In the genomic region with DNA sequence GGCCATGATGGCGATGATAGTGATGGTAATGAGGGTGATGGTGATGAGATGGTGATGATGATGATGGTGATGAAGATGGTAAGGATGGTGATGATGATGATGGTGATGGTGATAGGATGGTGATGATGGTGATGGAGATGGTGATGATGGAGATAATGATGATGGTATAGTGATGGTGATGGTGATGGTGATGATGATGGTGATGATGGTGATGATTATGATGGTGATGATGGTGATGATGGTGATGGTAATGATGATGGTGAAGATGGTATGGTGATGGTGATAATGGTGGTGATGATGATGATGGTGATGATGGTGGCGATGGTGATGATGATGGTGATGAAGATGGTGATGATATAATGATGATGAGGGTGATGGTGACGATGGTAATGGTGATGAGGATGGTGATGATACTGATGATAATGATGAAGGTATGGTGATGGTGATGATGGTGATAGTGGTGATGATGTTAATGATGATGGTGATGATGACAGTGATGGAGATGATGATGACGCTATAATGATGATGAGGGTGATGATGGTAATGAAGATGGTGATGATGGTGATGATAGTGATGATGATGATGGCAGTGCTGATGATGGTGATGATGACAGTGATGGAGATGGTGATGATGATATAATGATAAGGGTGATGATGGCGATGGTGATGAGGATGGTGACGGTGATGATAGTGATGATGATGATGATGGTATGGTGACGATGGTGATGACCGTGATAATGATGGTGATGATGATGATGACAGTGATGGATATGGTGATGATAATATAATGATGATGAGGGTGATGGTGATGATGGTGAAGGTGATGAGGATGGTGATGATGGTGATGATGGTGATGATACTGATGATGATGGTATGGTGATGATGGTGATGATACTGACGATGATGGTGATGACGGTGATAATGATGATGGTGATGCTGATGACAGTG, we compare ENCODE assay signal across 16 cellular contexts. TPM values are rescaled to one million over a fixed set of nuclear protein-coding genes. Genes with fewer than 3 reads are reported as not detected.
DNase-seq lines count a peak whose midpoint lies in the region; ATAC-seq, FAIRE-seq and TF ChIP-seq lines count a peak whose summit lies in the region.
"Had no signal": no experiment of that assay in that cellular context is flagged by ENCODE, and none has a peak within 500 bp of the region (broad histone marks: within the 10 kb centered on the region; RNA-seq: fewer than 3 reads in every experiment).

No MANE protein-coding gene starts in this region.

- TF ChIP-seq RAD21 in HepG2 (CRISPR knock-in tag; IDR thresholded peaks at IDR 0.05), result no peak
- no peak for TF ChIP-seq RAD21 in GM12878 (IDR thresholded peaks at IDR 0.05; ENCODE audit: insufficient read depth, low read depth, low read length)

- H3K27ac ChIP-seq in HepG2 (ENCODE audit: extremely low read length, insufficient read depth, low read length) (no peak overlapping the region), right lobe of liver (no peak overlapping the region), GM12878 (ENCODE audit: control insufficient read depth, insufficient read depth) (no peak overlapping the region), mesenchymal stem cell (ENCODE audit: low read length, poor library complexity, severe bottlenecking) (no peak overlapping the region), heart right ventricle (no peak overlapping the region)
- H3K27ac ChIP-seq: 22Rv1 had no signal

- TF ChIP-seq POLR2A in HepG2 (IDR thresholded peaks at IDR 0.05; ENCODE audit: insufficient read depth in 1 of 2, low read depth in 2 of 2, low read length in 2 of 2) (no peak), right lobe of liver (IDR thresholded peaks at IDR 0.05) (no peak), GM12878 (IDR thresholded peaks at IDR 0.05; ENCODE audit: low read depth, low read length) (no peak)

- H2BK5ac ChIP-seq in mesenchymal stem cell (ENCODE audit: low read depth, low read length, poor library complexity, severe bottlenecking), result no peak overlapping the region

- no peak overlapping the region for H3K4ac ChIP-seq in mesenchymal stem cell (ENCODE audit: low read depth in 1 of 2, low read length in 2 of 2)

- SMC1A ChIA-PET in GM12878 (lab: Charles Lee; ENCODE audit: uncharacterized antibody, unreplicated experiment), result no interaction called here

- CTCF ChIA-PET in HepG2 (lab: Yijun Ruan, JAX; ENCODE audit: low intra/inter-chr PET ratio, low total read pairs) (no interaction called here), GM12878 (lab: Yijun Ruan, JAX) (no interaction called here)

- H3K4me3 ChIP-seq in HepG2 (replicated peaks in 1 of 3; ENCODE audit: insufficient read depth in 1 of 3, low read depth in 2 of 3, low read length in 3 of 3) (no peak overlapping the region), right lobe of liver (no peak overlapping the region), GM12878 (no peak overlapping the region), mesenchymal stem cell (ENCODE audit: insufficient read depth in 1 of 2, low read depth in 1 of 2, low read length in 2 of 2) (no peak overlapping the region), heart right ventricle (no peak overlapping the region)

- TF ChIP-seq EP300 in HepG2 (IDR thresholded peaks at IDR 0.05; ENCODE audit: low read depth in 2 of 2, low read length in 2 of 2) (no peak), HepG2 (CRISPR knock-in tag; IDR thresholded peaks at IDR 0.05; ENCODE audit: borderline replicate concordance) (no peak), GM12878 (IDR thresholded peaks at IDR 0.05; ENCODE audit: borderline replicate concordance in 1 of 2, control insufficient read depth in 1 of 2, low read depth in 2 of 2, low read length in 2 of 2) (no peak)

- BruUV-seq in HepG2 (replicated peaks; lab: Mats Ljungman, UMichigan) (no TSS peak), GM12878 (replicated peaks; lab: Mats Ljungman, UMichigan) (no TSS peak)

- no peaks in the 10 kb centered on the region for H3K9me3 ChIP-seq in HepG2 (ENCODE audit: low read length)
- no peaks in the 10 kb centered on the region for H3K9me3 ChIP-seq in right lobe of liver
- H3K9me3 ChIP-seq in GM12878 (replicated peaks; ENCODE audit: control insufficient read depth, insufficient read depth, low read length), result no peaks in the 10 kb centered on the region
- H3K9me3 ChIP-seq in mesenchymal stem cell (ENCODE audit: control insufficient read depth, low read length), result peaks cover 4% of the 10 kb centered on the region
- H3K9me3 ChIP-seq in heart right ventricle, result peaks cover 0 to 4% (median 0%) of the 10 kb centered on the region in 11 donors
- H3K9me3 ChIP-seq: Caco-2 had no signal

- FAIRE-seq in HepG2 (lab: Jason Lieb, UNC) (no peak), GM12878 (lab: Jason Lieb, UNC) (no peak)

- H4K8ac ChIP-seq in mesenchymal stem cell (ENCODE audit: low read length), result no peak overlapping the region

- no peak overlapping the region for H2BK12ac ChIP-seq in mesenchymal stem cell (ENCODE audit: low read length in 2 of 2)

- DNase-seq in HepG2 (ENCODE audit: low spot score) (no peak), right lobe of liver (no peak), GM12878 (ENCODE audit: low read depth, low spot score) (no peak), mesenchymal stem cell (no peak), left ventricle myocardium superior (no peak), heart right ventricle (no peak)
- no peak for DNase-seq in stimulated activated CD4-positive, alpha-beta T cell treated with anti-CD3 and anti-CD28 coated beads, Interleukin-2, amount 100 ng/mL, for 48 hours
- DNase-seq: Caco-2; CD8-positive, alpha-beta memory T cell; DND-41; GDM1 had no signal

- H3K79me1 ChIP-seq in mesenchymal stem cell (replicated peaks; ENCODE audit: low read length, poor library complexity, severe bottlenecking), result no peaks in the 10 kb centered on the region

- H3K4me2 ChIP-seq in HepG2 (ENCODE audit: low read depth, low read length), result no peak overlapping the region
- no peak overlapping the region for H3K4me2 ChIP-seq in GM12878 (ENCODE audit: control insufficient read depth, insufficient read depth)
- no peak overlapping the region for H3K4me2 ChIP-seq in mesenchymal stem cell (ENCODE audit: low read length, poor library complexity, severe bottlenecking)

- in situ Hi-C loops in HepG2 (cut with HindIII; ENCODE audit: extremely low pct_ligation_motif_present, low pct_unique_long_range_greater_than_20kb) (loop anchor here (10.0 kb wide), 1 partner anchor 238 kb away; a partner anchor contains a TSS), GM12878 (cut with MboI) (no loop called here)

- intact Hi-C loops in HepG2 (cut with micrococcal nuclease; ENCODE audit: unreplicated experiment), result no loop called here
- intact Hi-C loops in right lobe of liver (cut with DNase I), result loop anchor here in 1 of 2 donors (10.0 kb wide), 1 partner anchor 238 kb away; a partner anchor contains a TSS
- intact Hi-C loops in GM12878 (cut with micrococcal nuclease; ENCODE audit: unreplicated experiment), result no loop called here
- intact Hi-C loops in left ventricle myocardium superior (cut with micrococcal nuclease), result no loop called here
- intact Hi-C loops in heart right ventricle (cut with DNase I), result loop anchor here in 2 of 10 donors (5.0 to 10.0 kb wide), 2 partner anchors 230 to 568 kb away; a partner anchor contains a TSS

- H3K9ac ChIP-seq in HepG2 (ENCODE audit: insufficient read depth, low read depth, low read length) (no peak overlapping the region), GM12878 (ENCODE audit: control insufficient read depth, insufficient read depth, low read length) (no peak overlapping the region), mesenchymal stem cell (ENCODE audit: low read length) (no peak overlapping the region)

- no peaks in the 10 kb centered on the region for H3K36me3 ChIP-seq in HepG2 (replicated peaks in 1 of 2; ENCODE audit: control insufficient read depth in 1 of 2, insufficient read depth in 2 of 2, low read length in 2 of 2)
- H3K36me3 ChIP-seq in right lobe of liver, result no peaks in the 10 kb centered on the region
- no peaks in the 10 kb centered on the region for H3K36me3 ChIP-seq in GM12878 (ENCODE audit: control insufficient read depth in 2 of 2, insufficient read depth in 2 of 2, low read length in 1 of 2)
- no peaks in the 10 kb centered on the region for H3K36me3 ChIP-seq in mesenchymal stem cell (ENCODE audit: control insufficient read depth in 1 of 2, insufficient read depth in 2 of 2, low read depth in 1 of 2, low read length in 2 of 2)
- no peaks in the 10 kb centered on the region for H3K36me3 ChIP-seq in heart right ventricle

- RAD21 ChIA-PET in GM12878 (lab: Charles Lee; ENCODE audit: unreplicated experiment), result no interaction called here

- H2BK120ac ChIP-seq in mesenchymal stem cell (ENCODE audit: low read depth, low read length), result no peak overlapping the region

- peaks cover 12% of the 10 kb centered on the region for H3K4me1 ChIP-seq in HepG2 (ENCODE audit: insufficient read depth, low read length)
- H3K4me1 ChIP-seq in right lobe of liver, result no peaks in the 10 kb centered on the region
- peaks cover 11% of the 10 kb centered on the region for H3K4me1 ChIP-seq in GM12878 (ENCODE audit: control insufficient read depth, insufficient read depth, low read length)
- H3K4me1 ChIP-seq in mesenchymal stem cell (ENCODE audit: control insufficient read depth, insufficient read depth, low read depth, low read length), result no peaks in the 10 kb centered on the region
- peaks cover 0 to 9% (median 0%) of the 10 kb centered on the region in 9 donors for H3K4me1 ChIP-seq in heart right ventricle

- no peak overlapping the region for H3K18ac ChIP-seq in mesenchymal stem cell (ENCODE audit: low read depth in 1 of 2, low read length in 2 of 2)

- ATAC-seq in HepG2 (no peak), right lobe of liver (no peak), GM12878 (no peak), left ventricle myocardium superior (no peak), heart right ventricle (no peak)
- ATAC-seq: HCT116 had no signal

- H3K79me2 ChIP-seq in HepG2 (ENCODE audit: insufficient read depth, low read length) (no peaks in the 10 kb centered on the region), GM12878 (ENCODE audit: control insufficient read depth, insufficient read depth, low read length) (no peaks in the 10 kb centered on the region)

- no peak overlapping the region for H2BK15ac ChIP-seq in mesenchymal stem cell (ENCODE audit: low read depth, poor library complexity, severe bottlenecking)

- H2AFZ ChIP-seq in HepG2 (ENCODE audit: low read length), result no peak overlapping the region
- no peak overlapping the region for H2AFZ ChIP-seq in GM12878 (ENCODE audit: control insufficient read depth, low read depth, low read length)
- H2AFZ ChIP-seq in mesenchymal stem cell (ENCODE audit: low read depth, low read length), result no peak overlapping the region

- 44% methylated on average over 10 of the region's 10 CpGs for WGBS in HepG2 (ENCODE audit: low lambda C conversion rate)
- WGBS in right lobe of liver (ENCODE audit: insufficient coverage, low coverage, low lambda C conversion rate, missing lambda C conversion rate), result 74% methylated on average over 10 of the region's 10 CpGs
- 72% methylated on average over 10 of the region's 10 CpGs for WGBS in GM12878 (ENCODE audit: insufficient coverage, insufficient replicate concordance, low lambda C conversion rate, missing lambda C conversion rate)
- 80% methylated on average over 10 of the region's 10 CpGs for WGBS in mesenchymal stem cell
- 85 to 89% methylated on average over 10 of the region's 10 CpGs for WGBS in heart right ventricle, 2 donors

- H3K23ac ChIP-seq in mesenchymal stem cell (ENCODE audit: low read length in 2 of 2), result no peak overlapping the region

- POLR2A ChIA-PET in HepG2 (lab: Yijun Ruan, JAX) (no interaction called here), GM12878 (lab: Charles Lee) (no interaction called here)

- H4K20me1 ChIP-seq in HepG2 (ENCODE audit: insufficient read depth, low read length) (no peaks in the 10 kb centered on the region), GM12878 (ENCODE audit: control insufficient read depth, insufficient read depth) (no peaks in the 10 kb centered on the region)

- TF ChIP-seq CTCF in HepG2 (CRISPR knock-in tag; IDR thresholded peaks at IDR 0.05) (no peak), right lobe of liver (IDR thresholded peaks at IDR 0.05) (no peak), GM12878 (IDR thresholded peaks at IDR 0.05 in 2 of 3, conservative IDR thresholded peaks at IDR 0.05 in 1 of 3; ENCODE audit: control insufficient read depth in 2 of 3, extremely low read depth in 1 of 3, insufficient read depth in 1 of 3, low read depth in 3 of 3, low read length in 3 of 3) (no peak), heart right ventricle (IDR thresholded peaks at IDR 0.05) (no peak)

- no peak overlapping the region for H2AK5ac ChIP-seq in mesenchymal stem cell (ENCODE audit: low read length, severe bottlenecking)

- no peak overlapping the region for H3K14ac ChIP-seq in mesenchymal stem cell (ENCODE audit: low read length in 2 of 2)

- H3K27me3 ChIP-seq in HepG2 (ENCODE audit: control insufficient read depth in 1 of 2, insufficient read depth in 2 of 2, low read length in 2 of 2), result no peaks in the 10 kb centered on the region
- H3K27me3 ChIP-seq in right lobe of liver, result no peaks in the 10 kb centered on the region
- no peaks in the 10 kb centered on the region for H3K27me3 ChIP-seq in GM12878 (replicated peaks in 1 of 2; ENCODE audit: control insufficient read depth in 2 of 2, insufficient read depth in 2 of 2, low read length in 1 of 2)
- H3K27me3 ChIP-seq in mesenchymal stem cell (ENCODE audit: control insufficient read depth in 1 of 2, insufficient read depth in 1 of 2, low read length in 2 of 2), result peaks cover 4 to 8% of the 10 kb centered on the region in 2 experiments
- H3K27me3 ChIP-seq in heart right ventricle, result no peaks in the 10 kb centered on the region

- H4K91ac ChIP-seq in mesenchymal stem cell (ENCODE audit: low read length), result peak overlapping the region; percentile 18

RNA-seq across cellular contexts. Expression of a gene that starts 37.5 kb away (rescaled TPM):
- total RNA-seq in HepG2 (2016; rRNA removed; fragmentation: Illumina TruSeq; extraction: Trizol) (7.8 and 10.0 TPM in 2 replicates), right lobe of liver (1 to 10 TPM; 3.2 to 3.9 (median 3.5) TPM), GM12878 (2014; rRNA removed) (11.0 and 12.4 TPM in 2 replicates), GM12878 (2014; rRNA removed; fragmentation: Illumina TruSeq; extraction: Trizol) (10.9 and 11.4 TPM in 2 replicates), GM12878 (2021) (10.7 and 12.1 TPM in 2 replicates), left ventricle myocardium superior (3.2 TPM), heart right ventricle (1 to 10 TPM; 3.4 to 5.8 (median 4.2) TPM)
- total RNA-seq in HepG2 (2016; cell fraction: cytosol; rRNA removed; fragmentation: Illumina TruSeq; extraction: Trizol; ENCODE audit: low read depth), result 0.71 and 0.88 TPM in 2 replicates
- total RNA-seq in HepG2 (2016; cell fraction: insoluble cytoplasmic fraction; rRNA removed; fragmentation: Illumina TruSeq; extraction: Trizol), result 8.6 and 9.5 TPM in 2 replicates
- 3.4 and 3.8 TPM in 2 replicates for total RNA-seq in HepG2 (2016; cell fraction: membrane; rRNA removed; fragmentation: Illumina TruSeq; extraction: Trizol)
- total RNA-seq in HepG2 (2016; cell fraction: nucleus; rRNA removed; fragmentation: Illumina TruSeq; extraction: Trizol), result 6.4 and 8.7 TPM in 2 replicates
- polyA plus RNA-seq in HepG2 (2011; rRNA removed) (2.0 and 2.1 TPM in 2 replicates), GM12878 (2011; rRNA removed) (10.4 and 11.8 TPM in 2 replicates), GM12878 (2014; fragmentation: Illumina TruSeq; extraction: Trizol) (4.8 and 5.0 TPM in 2 replicates), GM12878 (2014; fragmentation: Nextera tagmentation; extraction: Ambion mirVana) (1 to 10 TPM; 5.0 to 5.5 TPM), GM12878 (2014; rRNA removed) (3.8 and 3.9 TPM in 2 replicates), GM12878 (2016; fragmentation: Nextera tagmentation; extraction: Ambion mirVana) (1 to 10 TPM; 8.1 to 10.0 TPM), heart right ventricle (1 to 10 TPM; 1.1 to 2.5 TPM)
- polyA plus RNA-seq in HepG2 (2011; cell fraction: cytosol; rRNA removed), result 1.2 TPM in 2 replicates
- 3.4 TPM in 2 replicates for polyA plus RNA-seq in HepG2 (2011; cell fraction: nucleus; rRNA removed)
- polyA plus RNA-seq in HepG2 (2012), result 1.3 and 1.5 TPM in 2 replicates
- polyA plus RNA-seq in HepG2 (2016; cell fraction: cytosol; fragmentation: Illumina TruSeq; extraction: Trizol; ENCODE audit: low read depth), result 0.40 TPM in 2 replicates
- 2.5 and 2.6 TPM in 2 replicates for polyA plus RNA-seq in HepG2 (2016; cell fraction: insoluble cytoplasmic fraction; fragmentation: Illumina TruSeq; extraction: Trizol; ENCODE audit: low read depth)
- 0.63 and 0.64 TPM in 2 replicates for polyA plus RNA-seq in HepG2 (2016; cell fraction: membrane; fragmentation: Illumina TruSeq; extraction: Trizol; ENCODE audit: low read depth)
- 5.8 and 6.3 TPM in 2 replicates for polyA plus RNA-seq in HepG2 (2016; cell fraction: nucleus; fragmentation: Illumina TruSeq; extraction: Trizol; ENCODE audit: insufficient read depth, low read depth)
- polyA minus RNA-seq in HepG2 (2011; rRNA and poly(A)+ RNA removed; ENCODE audit: low replicate concordance), result 7.5 and 21.3 TPM in 2 replicates
- 3.1 and 4.2 TPM in 2 replicates for polyA minus RNA-seq in HepG2 (2011; cell fraction: cytosol; rRNA and poly(A)+ RNA removed)
- polyA minus RNA-seq in HepG2 (2011; cell fraction: nucleus; rRNA and poly(A)+ RNA removed), result 17.9 and 18.5 TPM in 2 replicates
- 34.6 and 36.2 TPM in 2 replicates for total RNA-seq in GM12878 (2013; cell fraction: nucleolus; rRNA removed)
- 2.2 TPM for polyA plus RNA-seq in GM12878 (2011; ENCODE audit: low read depth)
- polyA plus RNA-seq in GM12878 (2011; cell fraction: cytosol; rRNA removed), result 7.2 and 7.4 TPM in 2 replicates
- 9.0 and 10.2 TPM in 2 replicates for polyA plus RNA-seq in GM12878 (2011; cell fraction: nucleus; rRNA removed)
- 3.2 and 3.9 TPM in 2 replicates for polyA plus RNA-seq in GM12878 (2012)
- 24.1 and 29.0 TPM in 2 replicates for polyA minus RNA-seq in GM12878 (2011; rRNA and poly(A)+ RNA removed)
- 8.4 and 9.5 TPM in 2 replicates for polyA minus RNA-seq in GM12878 (2011; cell fraction: cytosol; rRNA and poly(A)+ RNA removed)
- 10.5 and 17.7 TPM in 2 replicates for polyA minus RNA-seq in GM12878 (2011; cell fraction: nucleus; rRNA and poly(A)+ RNA removed)
- 4.2 TPM for polyA plus RNA-seq in mesenchymal stem cell (2013, experiment 1 of 2)
- 3.7 TPM for polyA plus RNA-seq in mesenchymal stem cell (2013, experiment 2 of 2)

RNA-seq across cellular contexts. Expression of a gene that starts 48.5 kb away (rescaled TPM):
- not detected in 2 replicates for total RNA-seq in HepG2 (2016; rRNA removed; fragmentation: Illumina TruSeq; extraction: Trizol)
- total RNA-seq in HepG2 (2016; cell fraction: cytosol; rRNA removed; fragmentation: Illumina TruSeq; extraction: Trizol; ENCODE audit: low read depth), result not detected in 2 replicates
- not detected in 2 replicates for total RNA-seq in HepG2 (2016; cell fraction: insoluble cytoplasmic fraction; rRNA removed; fragmentation: Illumina TruSeq; extraction: Trizol)
- total RNA-seq in HepG2 (2016; cell fraction: membrane; rRNA removed; fragmentation: Illumina TruSeq; extraction: Trizol), result not detected in 2 replicates
- total RNA-seq in HepG2 (2016; cell fraction: nucleus; rRNA removed; fragmentation: Illumina TruSeq; extraction: Trizol), result not detected in 2 replicates
- polyA plus RNA-seq in HepG2 (2011; rRNA removed), result not detected in 2 replicates
- not detected in 2 replicates for polyA plus RNA-seq in HepG2 (2011; cell fraction: cytosol; rRNA removed)
- not detected in 2 replicates for polyA plus RNA-seq in HepG2 (2011; cell fraction: nucleus; rRNA removed)
- not detected in 2 replicates for polyA plus RNA-seq in HepG2 (2012)
- not detected in 2 replicates for polyA plus RNA-seq in HepG2 (2016; cell fraction: cytosol; fragmentation: Illumina TruSeq; extraction: Trizol; ENCODE audit: low read depth)
- not detected in 2 replicates for polyA plus RNA-seq in HepG2 (2016; cell fraction: insoluble cytoplasmic fraction; fragmentation: Illumina TruSeq; extraction: Trizol; ENCODE audit: low read depth)
- not detected in 2 replicates for polyA plus RNA-seq in HepG2 (2016; cell fraction: membrane; fragmentation: Illumina TruSeq; extraction: Trizol; ENCODE audit: low read depth)
- not detected in 2 replicates for polyA plus RNA-seq in HepG2 (2016; cell fraction: nucleus; fragmentation: Illumina TruSeq; extraction: Trizol; ENCODE audit: insufficient read depth, low read depth)
- not detected in 2 replicates for polyA minus RNA-seq in HepG2 (2011; rRNA and poly(A)+ RNA removed; ENCODE audit: low replicate concordance)
- polyA minus RNA-seq in HepG2 (2011; cell fraction: cytosol; rRNA and poly(A)+ RNA removed), result not detected in 2 replicates
- polyA minus RNA-seq in HepG2 (2011; cell fraction: nucleus; rRNA and poly(A)+ RNA removed), result not detected in 2 replicates
- not detected for total RNA-seq in right lobe of liver
- not detected in 2 replicates for total RNA-seq in GM12878 (2013; cell fraction: nucleolus; rRNA removed)
- not detected in 2 replicates for total RNA-seq in GM12878 (2014; rRNA removed)
- not detected in 2 replicates for total RNA-seq in GM12878 (2014; rRNA removed; fragmentation: Illumina TruSeq; extraction: Trizol)
- not detected in 2 replicates for total RNA-seq in GM12878 (2021)
- polyA plus RNA-seq in GM12878 (2011; ENCODE audit: low read depth), result not detected
- not detected in 2 replicates for polyA plus RNA-seq in GM12878 (2011; rRNA removed)
- not detected in 2 replicates for polyA plus RNA-seq in GM12878 (2011; cell fraction: cytosol; rRNA removed)
- polyA plus RNA-seq in GM12878 (2011; cell fraction: nucleus; rRNA removed), result not detected in 2 replicates
- polyA plus RNA-seq in GM12878 (2012), result not detected in 2 replicates
- not detected in 2 replicates for polyA plus RNA-seq in GM12878 (2014; fragmentation: Illumina TruSeq; extraction: Trizol)
- polyA plus RNA-seq in GM12878 (2014; fragmentation: Nextera tagmentation; extraction: Ambion mirVana), result not detected
- not detected in 2 replicates for polyA plus RNA-seq in GM12878 (2014; rRNA removed)
- polyA plus RNA-seq in GM12878 (2016; fragmentation: Nextera tagmentation; extraction: Ambion mirVana), result not detected
- not detected in 2 replicates for polyA minus RNA-seq in GM12878 (2011; rRNA and poly(A)+ RNA removed)
- not detected in 2 replicates for polyA minus RNA-seq in GM12878 (2011; cell fraction: cytosol; rRNA and poly(A)+ RNA removed)
- not detected in 2 replicates for polyA minus RNA-seq in GM12878 (2011; cell fraction: nucleus; rRNA and poly(A)+ RNA removed)
- not detected for polyA plus RNA-seq in mesenchymal stem cell (2013, experiment 1 of 2)
- not detected for polyA plus RNA-seq in mesenchymal stem cell (2013, experiment 2 of 2)
- not detected for total RNA-seq in left ventricle myocardium superior
- total RNA-seq in heart right ventricle, result not detected
- not detected for polyA plus RNA-seq in heart right ventricle
- total RNA-seq: Caco-2; CD8-positive, alpha-beta memory T cell; H4 had no signal
- polyA plus RNA-seq: BJ; CD8-positive, alpha-beta memory T cell had no signal

RNA-seq across cellular contexts. Expression of a gene that starts 57.9 kb away (rescaled TPM):
- not detected in 2 replicates for total RNA-seq in HepG2 (2016; rRNA removed; fragmentation: Illumina TruSeq; extraction: Trizol)
- total RNA-seq in HepG2 (2016; cell fraction: cytosol; rRNA removed; fragmentation: Illumina TruSeq; extraction: Trizol; ENCODE audit: low read depth), result not detected in 2 replicates
- not detected in 2 replicates for total RNA-seq in HepG2 (2016; cell fraction: insoluble cytoplasmic fraction; rRNA removed; fragmentation: Illumina TruSeq; extraction: Trizol)
- total RNA-seq in HepG2 (2016; cell fraction: membrane; rRNA removed; fragmentation: Illumina TruSeq; extraction: Trizol), result not detected in 2 replicates
- not detected in 2 replicates for total RNA-seq in HepG2 (2016; cell fraction: nucleus; rRNA removed; fragmentation: Illumina TruSeq; extraction: Trizol)
- polyA plus RNA-seq in HepG2 (2011; rRNA removed), result not detected in 2 replicates
- not detected in 2 replicates for polyA plus RNA-seq in HepG2 (2011; cell fraction: cytosol; rRNA removed)
- polyA plus RNA-seq in HepG2 (2011; cell fraction: nucleus; rRNA removed), result not detected in 2 replicates
- not detected in 2 replicates for polyA plus RNA-seq in HepG2 (2012)
- not detected in 2 replicates for polyA plus RNA-seq in HepG2 (2016; cell fraction: cytosol; fragmentation: Illumina TruSeq; extraction: Trizol; ENCODE audit: low read depth)
- not detected in 2 replicates for polyA plus RNA-seq in HepG2 (2016; cell fraction: insoluble cytoplasmic fraction; fragmentation: Illumina TruSeq; extraction: Trizol; ENCODE audit: low read depth)
- polyA plus RNA-seq in HepG2 (2016; cell fraction: membrane; fragmentation: Illumina TruSeq; extraction: Trizol; ENCODE audit: low read depth), result not detected in 2 replicates
- not detected in 2 replicates for polyA plus RNA-seq in HepG2 (2016; cell fraction: nucleus; fragmentation: Illumina TruSeq; extraction: Trizol; ENCODE audit: insufficient read depth, low read depth)
- polyA minus RNA-seq in HepG2 (2011; rRNA and poly(A)+ RNA removed; ENCODE audit: low replicate concordance), result not detected in 2 replicates
- polyA minus RNA-seq in HepG2 (2011; cell fraction: cytosol; rRNA and poly(A)+ RNA removed), result not detected in 2 replicates
- not detected in 2 replicates for polyA minus RNA-seq in HepG2 (2011; cell fraction: nucleus; rRNA and poly(A)+ RNA removed)
- total RNA-seq in right lobe of liver, result not detected
- not detected in 2 replicates for total RNA-seq in GM12878 (2013; cell fraction: nucleolus; rRNA removed)
- total RNA-seq in GM12878 (2014; rRNA removed), result not detected in 2 replicates
- not detected in 2 replicates for total RNA-seq in GM12878 (2014; rRNA removed; fragmentation: Illumina TruSeq; extraction: Trizol)
- total RNA-seq in GM12878 (2021), result not detected in 2 replicates
- not detected for polyA plus RNA-seq in GM12878 (2011; ENCODE audit: low read depth)
- polyA plus RNA-seq in GM12878 (2011; rRNA removed), result not detected in 2 replicates
- not detected in 2 replicates for polyA plus RNA-seq in GM12878 (2011; cell fraction: cytosol; rRNA removed)
- polyA plus RNA-seq in GM12878 (2011; cell fraction: nucleus; rRNA removed), result not detected in 2 replicates
- polyA plus RNA-seq in GM12878 (2012), result not detected in 2 replicates
- not detected in 2 replicates for polyA plus RNA-seq in GM12878 (2014; fragmentation: Illumina TruSeq; extraction: Trizol)
- polyA plus RNA-seq in GM12878 (2014; fragmentation: Nextera tagmentation; extraction: Ambion mirVana), result not detected
- not detected in 2 replicates for polyA plus RNA-seq in GM12878 (2014; rRNA removed)
- polyA plus RNA-seq in GM12878 (2016; fragmentation: Nextera tagmentation; extraction: Ambion mirVana), result not detected
- polyA minus RNA-seq in GM12878 (2011; rRNA and poly(A)+ RNA removed), result not detected in 2 replicates
- not detected in 2 replicates for polyA minus RNA-seq in GM12878 (2011; cell fraction: cytosol; rRNA and poly(A)+ RNA removed)
- polyA minus RNA-seq in GM12878 (2011; cell fraction: nucleus; rRNA and poly(A)+ RNA removed), result not detected in 2 replicates
- not detected for polyA plus RNA-seq in mesenchymal stem cell (2013, experiment 1 of 2)
- not detected for polyA plus RNA-seq in mesenchymal stem cell (2013, experiment 2 of 2)
- total RNA-seq in left ventricle myocardium superior, result not detected
- total RNA-seq in heart right ventricle, result not detected
- polyA plus RNA-seq in heart right ventricle, result not detected
- total RNA-seq: A673; Caco-2; CD8-positive, alpha-beta memory T cell; H4 had no signal
- polyA plus RNA-seq: BJ; CD8-positive, alpha-beta memory T cell had no signal
